In the genomic region with DNA sequence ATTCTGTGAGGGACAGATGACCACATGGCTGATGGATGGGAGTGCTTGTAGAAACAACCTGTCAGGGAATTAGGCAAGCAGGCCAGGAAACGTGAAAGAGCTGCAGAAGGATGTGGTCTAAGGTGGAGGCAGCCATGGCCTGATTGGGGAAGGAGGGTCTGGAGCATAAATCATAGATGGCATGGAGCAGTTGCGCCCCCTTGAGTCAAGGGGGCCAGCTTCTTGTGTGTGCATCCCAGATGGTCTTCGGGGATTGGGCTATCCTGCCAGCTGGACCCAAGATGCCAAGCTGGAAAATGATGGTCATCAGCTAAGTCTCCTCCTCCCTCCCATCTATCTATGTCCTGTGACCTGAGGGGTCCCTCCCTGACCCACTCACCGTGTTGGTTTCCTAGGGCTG, we compare ENCODE assay signal across 9 cellular contexts.
A peak's percentile ranks its signal among the peaks of the same experiment; 100 is the strongest.
DNase-seq lines count a peak whose midpoint lies in the region; ATAC-seq and TF ChIP-seq lines count a peak whose summit lies in the region.
"Had no signal": no experiment of that assay in that cellular context is flagged by ENCODE, and none has a peak within 500 bp of the region (broad histone marks: within the 10 kb centered on the region; RNA-seq: fewer than 3 reads in every experiment).

No MANE protein-coding gene starts in this region.

- no peaks in the 10 kb centered on the region for H3K79me1 ChIP-seq in mesenchymal stem cell (replicated peaks; ENCODE audit: low read length, poor library complexity, severe bottlenecking)

- peaks cover 0 to 18% of the 10 kb centered on the region in 2 donors for H3K27me3 Mint-ChIP-seq in effector memory CD8-positive, alpha-beta T cell

- H2BK12ac ChIP-seq in mesenchymal stem cell (ENCODE audit: low read length in 2 of 2), result no peak overlapping the region

- no peak overlapping the region for H4K8ac ChIP-seq in mesenchymal stem cell (ENCODE audit: low read length)

- no peak overlapping the region for H3K23ac ChIP-seq in mesenchymal stem cell (ENCODE audit: low read length in 2 of 2)

- no peak overlapping the region for H2BK5ac ChIP-seq in mesenchymal stem cell (ENCODE audit: low read depth, low read length, poor library complexity, severe bottlenecking)

- DNase-seq in DND-41 (peak; percentile 26), NT2/D1 (ENCODE audit: low read depth, low spot score) (peak; percentile 11), mesenchymal stem cell (no peak), NCI-H146 treated with DMSO at 0.1 percent for 48 hours (lab: John Stamatoyannopoulos, UW; ENCODE audit: unreplicated experiment) (no peak), NCI-H1092 treated with DMSO at 0.1 percent for 48 hours (lab: John Stamatoyannopoulos, UW) (no peak)
- DNase-seq in effector memory CD8-positive, alpha-beta T cell, result peak; percentile 33 to 46 (median 43)

- no peak overlapping the region for H3K27ac Mint-ChIP-seq in effector memory CD8-positive, alpha-beta T cell

- H3K36me3 Mint-ChIP-seq in effector memory CD8-positive, alpha-beta T cell (ENCODE audit: insufficient read depth), result no peaks in the 10 kb centered on the region

- H3K27ac ChIP-seq in 22Rv1 (no peak overlapping the region), DND-41 (ENCODE audit: low read length) (no peak overlapping the region), mesenchymal stem cell (ENCODE audit: low read length, poor library complexity, severe bottlenecking) (no peak overlapping the region)

- H3K4me1 Mint-ChIP-seq in effector memory CD8-positive, alpha-beta T cell (ENCODE audit: low read depth in 2 of 2), result peaks cover 15 to 17% of the 10 kb centered on the region in 2 donors

- H4K91ac ChIP-seq in mesenchymal stem cell (ENCODE audit: low read length), result no peak overlapping the region

- no peaks in the 10 kb centered on the region for H3K36me3 ChIP-seq in DND-41 (ENCODE audit: insufficient read depth, low read length)
- H3K36me3 ChIP-seq in NT2/D1 (ENCODE audit: insufficient read depth, insufficient read length, low read length), result no peaks in the 10 kb centered on the region
- H3K36me3 ChIP-seq in mesenchymal stem cell (ENCODE audit: control insufficient read depth in 1 of 2, insufficient read depth in 2 of 2, low read depth in 1 of 2, low read length in 2 of 2), result no peaks in the 10 kb centered on the region

- H2BK120ac ChIP-seq in mesenchymal stem cell (ENCODE audit: low read depth, low read length), result no peak overlapping the region

- H3K4me2 ChIP-seq in DND-41 (ENCODE audit: insufficient read depth, low read length) (no peak overlapping the region), mesenchymal stem cell (ENCODE audit: low read length, poor library complexity, severe bottlenecking) (no peak overlapping the region)

- H3K79me2 ChIP-seq in DND-41 (ENCODE audit: insufficient read depth, low read length), result no peaks in the 10 kb centered on the region

- WGBS in mesenchymal stem cell, result 70% methylated on average over 4 of the region's 4 CpGs

- peaks cover 2% of the 10 kb centered on the region for H3K27me3 ChIP-seq in DND-41 (ENCODE audit: insufficient read depth, low read length, poor library complexity)
- no peaks in the 10 kb centered on the region for H3K27me3 ChIP-seq in NT2/D1 (ENCODE audit: insufficient read depth, insufficient read length)
- H3K27me3 ChIP-seq in mesenchymal stem cell (ENCODE audit: control insufficient read depth in 1 of 2, insufficient read depth in 1 of 2, low read length in 2 of 2), result peaks cover 28 to 58% of the 10 kb centered on the region in 2 experiments

- no peak overlapping the region for H3K4me3 Mint-ChIP-seq in effector memory CD8-positive, alpha-beta T cell
- H3K4me3 Mint-ChIP-seq: dendritic cell treated with granulocyte-macrophage colony-stimulating factor and Interleukin-4, amounts not matched to agents 40 ng/mL and 50 ng/mL, for 4 days had no signal

- TF ChIP-seq CTCF in 22Rv1 (IDR thresholded peaks at IDR 0.05), result peak; percentile 24
- peak; percentile 66 for TF ChIP-seq CTCF in DND-41 (IDR thresholded peaks at IDR 0.05; ENCODE audit: borderline replicate concordance, extremely low read depth, low read length, poor library complexity, severe bottlenecking)

- ATAC-seq in DND-41 (ENCODE audit: insufficient read depth, low read depth) (peak; percentile 56; the same call in 2 of the 3 replicates), GM21786 (IDR thresholded peaks at IDR 0.05; ENCODE audit: unreplicated experiment) (no peak)
- peak; percentile 84 for ATAC-seq in effector memory CD8-positive, alpha-beta T cell (replicated peaks)

- H3K9me3 ChIP-seq in DND-41 (ENCODE audit: insufficient read depth, low read length, severe bottlenecking), result no peaks in the 10 kb centered on the region
- H3K9me3 ChIP-seq in NT2/D1 (ENCODE audit: insufficient read depth, low read length), result no peaks in the 10 kb centered on the region
- H3K9me3 ChIP-seq in mesenchymal stem cell (ENCODE audit: control insufficient read depth, low read length), result no peaks in the 10 kb centered on the region

- H3K4ac ChIP-seq in mesenchymal stem cell (ENCODE audit: low read depth in 1 of 2, low read length in 2 of 2), result no peak overlapping the region

- H2AK5ac ChIP-seq in mesenchymal stem cell (ENCODE audit: low read length, severe bottlenecking), result no peak overlapping the region

- no peaks in the 10 kb centered on the region for H3K4me1 ChIP-seq in DND-41 (ENCODE audit: insufficient read depth, low read length)
- H3K4me1 ChIP-seq in NT2/D1 (ENCODE audit: insufficient read depth, insufficient read length), result no peaks in the 10 kb centered on the region
- no peaks in the 10 kb centered on the region for H3K4me1 ChIP-seq in mesenchymal stem cell (ENCODE audit: control insufficient read depth, insufficient read depth, low read depth, low read length)

- H3K9me3 Mint-ChIP-seq in effector memory CD8-positive, alpha-beta T cell, result no peaks in the 10 kb centered on the region
- H3K9me3 Mint-ChIP-seq: dendritic cell treated with granulocyte-macrophage colony-stimulating factor and Interleukin-4, amounts not matched to agents 40 ng/mL and 50 ng/mL, for 4 days had no signal

- H3K4me3 ChIP-seq in DND-41 (ENCODE audit: low read depth in 1 of 2, low read length in 2 of 2) (no peak overlapping the region), NT2/D1 (ENCODE audit: insufficient read length, low read depth) (no peak overlapping the region), mesenchymal stem cell (ENCODE audit: insufficient read depth in 1 of 2, low read depth in 1 of 2, low read length in 2 of 2) (no peak overlapping the region)

- no peak overlapping the region for H3K9ac ChIP-seq in DND-41 (ENCODE audit: low read depth, low read length)
- no peak overlapping the region for H3K9ac ChIP-seq in NT2/D1 (ENCODE audit: insufficient read length, low read depth)
- H3K9ac ChIP-seq in mesenchymal stem cell (ENCODE audit: low read length), result no peak overlapping the region

- H4K20me1 ChIP-seq in DND-41 (ENCODE audit: insufficient read depth, low read length), result no peaks in the 10 kb centered on the region

- H2AFZ ChIP-seq in DND-41 (ENCODE audit: low read depth, low read length) (no peak overlapping the region), mesenchymal stem cell (ENCODE audit: low read depth, low read length) (no peak overlapping the region)

- H2BK15ac ChIP-seq in mesenchymal stem cell (ENCODE audit: low read depth, poor library complexity, severe bottlenecking), result no peak overlapping the region

- no peak overlapping the region for H3K18ac ChIP-seq in mesenchymal stem cell (ENCODE audit: low read depth in 1 of 2, low read length in 2 of 2)

- H3K14ac ChIP-seq in mesenchymal stem cell (ENCODE audit: low read length in 2 of 2), result no peak overlapping the region

Comparison
In these comparisons a context has a peak if more than half of its experiments do, and no peak if none do; other contexts are left out.
1. DNase-seq: peak in DND-41 (single experiment), NT2/D1 (single experiment) and effector memory CD8-positive, alpha-beta T cell (3 of 3); none in mesenchymal stem cell (single experiment), NCI-H146 treated with DMSO at 0.1 percent for 48 hours (single experiment) and NCI-H1092 treated with DMSO at 0.1 percent for 48 hours (single experiment).